Comparison of ENCODE assay signal across 1 cellular context in the genomic region with DNA sequence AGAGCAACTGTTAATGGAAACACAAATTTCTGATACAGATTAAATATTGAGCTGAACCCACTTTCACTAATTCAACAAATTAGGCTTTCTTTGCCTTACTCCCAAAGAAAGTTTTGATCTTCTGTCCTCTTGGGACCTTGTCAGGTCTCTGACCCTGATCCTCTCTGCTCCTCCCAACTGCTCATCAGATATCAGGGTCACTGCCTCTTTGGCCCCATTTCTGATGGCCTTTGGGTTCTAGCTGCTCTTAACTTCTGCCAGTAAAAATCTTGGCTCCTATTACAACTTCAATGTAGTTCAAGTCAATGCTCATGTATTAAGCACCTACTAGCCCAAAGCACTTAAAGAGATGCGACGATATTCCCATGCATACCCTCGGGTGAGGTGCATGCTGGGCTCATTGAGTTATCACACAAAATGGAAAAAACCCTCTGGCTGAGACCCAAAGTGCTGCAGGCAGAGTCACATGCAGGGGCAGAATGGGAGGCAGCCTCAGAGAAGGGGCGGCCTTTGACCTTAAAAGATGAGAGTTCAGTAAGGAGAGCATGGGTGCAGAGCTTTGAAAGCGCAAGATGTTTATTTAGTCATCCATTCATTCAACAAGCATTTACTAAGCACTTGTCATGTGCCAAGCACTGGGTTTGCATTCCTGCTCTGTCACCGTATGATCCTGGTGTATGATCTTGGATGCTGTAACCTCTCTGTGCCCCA.
TF ChIP-seq lines count a peak whose summit lies in the region.

No MANE protein-coding gene starts in this region.

TF ChIP-seq in IMR-90, 13 proteins besides CTCF, POLR2A, EP300 and RAD21 (continued from another document):
- TF ChIP-seq RCOR1 (IDR thresholded peaks at IDR 0.05; ENCODE audit: insufficient replicate concordance, low read length) (no peak), BHLHE40 (IDR thresholded peaks at IDR 0.05; ENCODE audit: low read depth, low read length) (no peak), MXI1 (IDR thresholded peaks at IDR 0.05; ENCODE audit: borderline replicate concordance, low read depth, low read length) (no peak), MAZ (IDR thresholded peaks at IDR 0.05; ENCODE audit: borderline replicate concordance, low read depth, low read length) (no peak), FOS (IDR thresholded peaks at IDR 0.05; ENCODE audit: low read depth, low read length) (no peak), SMC3 (IDR thresholded peaks at IDR 0.05; ENCODE audit: low read depth, low read length) (no peak), CEBPB (IDR thresholded peaks at IDR 0.05; ENCODE audit: low read depth, low read length) (no peak), NFE2L2 (IDR thresholded peaks at IDR 0.05; ENCODE audit: low read depth, low read length) (no peak)
- TF ChIP-seq, protein P1, sequence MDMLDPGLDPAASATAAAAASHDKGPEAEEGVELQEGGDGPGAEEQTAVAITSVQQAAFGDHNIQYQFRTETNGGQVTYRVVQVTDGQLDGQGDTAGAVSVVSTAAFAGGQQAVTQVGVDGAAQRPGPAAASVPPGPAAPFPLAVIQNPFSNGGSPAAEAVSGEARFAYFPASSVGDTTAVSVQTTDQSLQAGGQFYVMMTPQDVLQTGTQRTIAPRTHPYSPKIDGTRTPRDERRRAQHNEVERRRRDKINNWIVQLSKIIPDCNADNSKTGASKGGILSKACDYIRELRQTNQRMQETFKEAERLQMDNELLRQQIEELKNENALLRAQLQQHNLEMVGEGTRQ (IDR thresholded peaks at IDR 0.05; ENCODE audit: low read depth, low read length), result no peak
- TF ChIP-seq, protein P2, sequence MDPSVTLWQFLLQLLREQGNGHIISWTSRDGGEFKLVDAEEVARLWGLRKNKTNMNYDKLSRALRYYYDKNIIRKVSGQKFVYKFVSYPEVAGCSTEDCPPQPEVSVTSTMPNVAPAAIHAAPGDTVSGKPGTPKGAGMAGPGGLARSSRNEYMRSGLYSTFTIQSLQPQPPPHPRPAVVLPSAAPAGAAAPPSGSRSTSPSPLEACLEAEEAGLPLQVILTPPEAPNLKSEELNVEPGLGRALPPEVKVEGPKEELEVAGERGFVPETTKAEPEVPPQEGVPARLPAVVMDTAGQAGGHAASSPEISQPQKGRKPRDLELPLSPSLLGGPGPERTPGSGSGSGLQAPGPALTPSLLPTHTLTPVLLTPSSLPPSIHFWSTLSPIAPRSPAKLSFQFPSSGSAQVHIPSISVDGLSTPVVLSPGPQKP (IDR thresholded peaks at IDR 0.05; ENCODE audit: borderline replicate concordance, low read depth, low read length), result no peak
